ENCODE assay signal across 12 cellular contexts in genomic region chr9:3963266-3964019, GRCh38.
DNase-seq lines count a peak whose midpoint lies in the region; ATAC-seq and TF ChIP-seq lines count a peak whose summit lies in the region.
"Had no signal": no experiment of that assay in that cellular context is flagged by ENCODE, and none has a peak within 500 bp of the region (broad histone marks: within the 10 kb centered on the region; RNA-seq: fewer than 3 reads in every experiment).

No MANE protein-coding gene starts in this region.

- ATAC-seq in HG03521 (IDR thresholded peaks at IDR 0.05; ENCODE audit: unreplicated experiment): no peak
- no peak for ATAC-seq in GM18873 (IDR thresholded peaks at IDR 0.05; ENCODE audit: low FRiP score, unreplicated experiment)
- ATAC-seq in HG02623 (IDR thresholded peaks at IDR 0.05; ENCODE audit: unreplicated experiment): no peak
- ATAC-seq: stimulated activated memory B cell treated with anti-CD40 and anti-IgM and Interleukin-4, amounts not matched to agents 10 μg/mL and 1 μg/mL and 100 μg/mL, for 72 hours had no signal

- intact Hi-C loops in posterior vena cava (cut with DNase I): no loop called here

- H3K4me3 ChIP-seq in fibroblast of the aortic adventitia (ENCODE audit: low read depth, low read length): peak overlapping the region; percentile 6

- TF ChIP-seq CTCF in fibroblast of the aortic adventitia (IDR thresholded peaks at IDR 0.05; ENCODE audit: insufficient read depth, low read length): no peak

- peak; percentile 18 for DNase-seq in DMS 273 treated with DMSO at 0.1 percent for 48 hours (lab: John Stamatoyannopoulos, UW)
- peak; percentile 87 for DNase-seq in RPMI7951 (ENCODE audit: low read depth)
- DNase-seq in fibroblast of the aortic adventitia (ENCODE audit: low read depth): peak; percentile 86
- DNase-seq in posterior vena cava (ENCODE audit: low spot score): peak; percentile 74
- DNase-seq in germinal center (ENCODE audit: low spot score): no peak
- DNase-seq: activated naive CD4-positive, alpha-beta T cell treated with anti-CD3 and anti-CD28 coated beads for 36 hours; DND-41; NCI-H2029 treated with DMSO at 0.1 percent for 48 hours had no signal
